ENCODE assay signal across 8 cellular contexts in genomic region chr4:71009796-71010588, GRCh38. TPM values are rescaled to one million over a fixed set of nuclear protein-coding genes. Genes with fewer than 3 reads are reported as not detected.
DNase-seq lines count a peak whose midpoint lies in the region; ATAC-seq and TF ChIP-seq lines count a peak whose summit lies in the region.

No MANE protein-coding gene starts in this region.

- H3K27me3 Mint-ChIP-seq in HFFc6 (ENCODE audit: insufficient read depth) (no peaks in the 10 kb centered on the region), MCF 10A (ENCODE audit: insufficient read depth, unreplicated experiment) (no peaks in the 10 kb centered on the region)

- peak overlapping the region; percentile 62 for H3K27ac Mint-ChIP-seq in HFFc6
- no peak overlapping the region for H3K27ac Mint-ChIP-seq in MCF 10A (ENCODE audit: low read depth, unreplicated experiment)

- H3K4me1 Mint-ChIP-seq in HFFc6 (ENCODE audit: low read depth) (peaks cover 26% of the 10 kb centered on the region), MCF 10A (ENCODE audit: insufficient read depth, unreplicated experiment) (peaks cover 12% of the 10 kb centered on the region)

- H3K9me3 Mint-ChIP-seq in HFFc6 (no peaks in the 10 kb centered on the region; the same call in 1 of the 2 replicates), MCF 10A (ENCODE audit: unreplicated experiment) (no peaks in the 10 kb centered on the region)

- TF ChIP-seq POLR2A in uterus (IDR thresholded peaks at IDR 0.05), result no peak

- CTCF ChIA-PET in MCF 10A (lab: Yijun Ruan, JAX), result interaction anchor here (0.6 to 3.0 kb wide), 29 partner anchors 10 to 1130 kb away, joined by 3 to 21 read pairs (median 4); partner anchors contain the start of gene MOB1B

- POLR2A ChIA-PET in MCF 10A (lab: Yijun Ruan, JAX), result interaction anchor here (0.9 to 1.3 kb wide), 4 partner anchors 14 to 275 kb away, joined by 3 to 8 read pairs (median 5); partner anchors contain the start of genes DCK and GRSF1

- peaks cover 23% of the 10 kb centered on the region for H3K36me3 Mint-ChIP-seq in HFFc6 (ENCODE audit: low read depth)
- H3K36me3 Mint-ChIP-seq in MCF 10A (ENCODE audit: insufficient read depth, unreplicated experiment), result no peaks in the 10 kb centered on the region

- H3K27me3 ChIP-seq in cardiac muscle cell (no peaks in the 10 kb centered on the region), uterus (no peaks in the 10 kb centered on the region)

- H3K27ac ChIP-seq in cardiac muscle cell (no peak overlapping the region), uterus (no peak overlapping the region)

- no peaks in the 10 kb centered on the region for H3K9me3 ChIP-seq in cardiac muscle cell (ENCODE audit: low read depth)
- no peaks in the 10 kb centered on the region for H3K9me3 ChIP-seq in uterus

- peak overlapping the region; percentile 72 for H3K4me3 Mint-ChIP-seq in HFFc6
- no peak overlapping the region for H3K4me3 Mint-ChIP-seq in MCF 10A (ENCODE audit: unreplicated experiment)

- H3K4me3 ChIP-seq in cardiac muscle cell (no peak overlapping the region), uterus (no peak overlapping the region)

- DNase-seq in cardiac muscle cell (ENCODE audit: low read depth in 1 of 2, low spot score in 1 of 2), result peak; percentile 47 to 65
- no peak for DNase-seq in Right ventricle myocardium inferior (ENCODE audit: missing footprints)
- no peak for DNase-seq in HFFc6
- DNase-seq in NCI-H446 treated with DMSO at 0.1 percent for 48 hours (lab: John Stamatoyannopoulos, UW), result peak; percentile 31
- DNase-seq in MCF 10A (ENCODE audit: unreplicated experiment), result peak; percentile 46
- DNase-seq in kidney tubule cell (ENCODE audit: low spot score), result peak; percentile 47
- no peak for DNase-seq in uterus
- DNase-seq in NCI-H2196 treated with DMSO at 0.1 percent for 48 hours (lab: John Stamatoyannopoulos, UW; ENCODE audit: unreplicated experiment), result no peak

- no TSS peak for BruUV-seq in MCF 10A (replicated peaks; lab: Mats Ljungman, UMichigan)

- no peak for ATAC-seq in Right ventricle myocardium inferior

- TF ChIP-seq CTCF in cardiac muscle cell (IDR thresholded peaks at IDR 0.05; ENCODE audit: low read depth, low read length) (peak; percentile 62), HFFc6 (IDR thresholded peaks at IDR 0.05) (peak; percentile 96), MCF 10A (IDR thresholded peaks at IDR 0.05; ENCODE audit: unreplicated experiment) (peak; percentile 35), uterus (IDR thresholded peaks at IDR 0.05) (peak; percentile 38 to 55 (median 49))

- H3K36me3 ChIP-seq in cardiac muscle cell (no peaks in the 10 kb centered on the region), uterus (no peaks in the 10 kb centered on the region)

- intact Hi-C loops in Right ventricle myocardium inferior (cut with DNase I), result loop anchor here (5.0 kb wide), 2 partner anchors 123 to 358 kb away; no protein-coding TSS in a partner anchor
- intact Hi-C loops in MCF 10A (cut with micrococcal nuclease), result loop anchor here (1.0 to 5.0 kb wide), 3 partner anchors 173 to 409 kb away; partner anchors contain the start of gene GRSF1
- intact Hi-C loops in uterus (cut with DNase I; ENCODE audit: low total_unique reads), result loop anchor here (10.0 kb wide), 1 partner anchor 355 kb away; no protein-coding TSS in a partner anchor

- H3K4me1 ChIP-seq in cardiac muscle cell (ENCODE audit: low read depth) (peaks cover 6% of the 10 kb centered on the region), uterus (no peaks in the 10 kb centered on the region)

RNA-seq across cellular contexts. Expression of gene DCK, which starts 16.5 kb away (rescaled TPM):
- total RNA-seq in cardiac muscle cell (9.0 and 10.1 TPM in 2 replicates), Right ventricle myocardium inferior (7.2 TPM), MCF 10A (2022) (8.0 and 9.5 TPM in 2 replicates), uterus (10 to 100 TPM in 2 of 4 donors, 1 to 10 TPM in 2; 3.6 to 38.6 (median 8.1) TPM)
- polyA plus RNA-seq in cardiac muscle cell, result 13.1 and 15.5 TPM in 2 replicates
- total RNA-seq in HFFc6 (2021; fragmentation: NEBNext Ultra II Directional; extraction: Animal tissue kit (Norgen Biotek cat#: 25700)), result 10 to 100 TPM; 13.1 to 23.9 (median 22.3) TPM

Comparison
In these comparisons a context has a peak if more than half of its experiments do, and no peak if none do; other contexts are left out.
1. DNase-seq: peak in cardiac muscle cell (2 of 2), NCI-H446 treated with DMSO at 0.1 percent for 48 hours (single experiment), MCF 10A (single experiment) and kidney tubule cell (single experiment); none in Right ventricle myocardium inferior (single experiment), HFFc6 (single experiment), uterus (0 of 2) and NCI-H2196 treated with DMSO at 0.1 percent for 48 hours (single experiment).
2. CTCF ChIP-seq: peak in every context shown above with its lines; median percentile 96 in HFFc6; 62 in cardiac muscle cell; 49 in uterus; 35 in MCF 10A.